ENCODE assay signal across 24 cellular contexts in genomic region chr4:7571001-7571400, GRCh38.
A peak's percentile ranks its signal among the peaks of the same experiment; 100 is the strongest.
DNase-seq lines count a peak whose midpoint lies in the region; ATAC-seq and TF ChIP-seq lines count a peak whose summit lies in the region.
"Had no signal": no experiment of that assay in that cellular context is flagged by ENCODE, and none has a peak within 500 bp of the region (broad histone marks: within the 10 kb centered on the region; RNA-seq: fewer than 3 reads in every experiment).

No MANE protein-coding gene starts in this region.

- no peaks in the 10 kb centered on the region; the same call in 1 of the 2 replicates for H3K4me1 ChIP-seq in H9 (ENCODE audit: insufficient read depth, low read length)
- H3K4me1 ChIP-seq in endodermal cell (ENCODE audit: control insufficient read depth, insufficient read depth, low read length): no peaks in the 10 kb centered on the region
- no peaks in the 10 kb centered on the region for H3K4me1 ChIP-seq in ascending aorta
- H3K4me1 ChIP-seq: A549 had no signal

- H3K36me3 Mint-ChIP-seq in H9 (ENCODE audit: insufficient read depth in 1 of 3, low read depth in 3 of 3) (peaks cover 0 to 5% (median 3%) of the 10 kb centered on the region in 3 experiments; a peak in 3 of 7 replicates), endodermal cell (ENCODE audit: low read depth) (no peaks in the 10 kb centered on the region)
- H3K36me3 Mint-ChIP-seq in central memory CD8-positive, alpha-beta T cell (ENCODE audit: insufficient read depth): peaks cover 1% of the 10 kb centered on the region
- H3K36me3 Mint-ChIP-seq: CD8-positive, alpha-beta T cell had no signal

- no peak overlapping the region for H3K56ac ChIP-seq in H9 (ENCODE audit: insufficient read length, low read depth, low read length)

- H2BK5ac ChIP-seq in H9 (ENCODE audit: insufficient read length, low read length): no peak overlapping the region

- H4K20me1 ChIP-seq in H9 (ENCODE audit: control insufficient read depth, insufficient read depth, insufficient read length): no peaks in the 10 kb centered on the region
- H4K20me1 ChIP-seq: BLaER1 treated with 17β-estradiol and CSF1 and Interleukin-3, amounts not matched to agents 10 nM and 100 nM had no signal

- no peak overlapping the region for H2BK20ac ChIP-seq in H9 (ENCODE audit: low read depth, low read length, poor library complexity, severe bottlenecking)

- H3K14ac ChIP-seq in H9 (ENCODE audit: insufficient read depth, low read length): no peak overlapping the region; the same call in 1 of the 2 replicates

- H2BK120ac ChIP-seq in H9 (ENCODE audit: low read depth, low read length, poor library complexity, severe bottlenecking): no peak overlapping the region

- H3K36me3 ChIP-seq in endodermal cell (ENCODE audit: control insufficient read depth, insufficient read depth, low read length) (no peaks in the 10 kb centered on the region), ascending aorta (no peaks in the 10 kb centered on the region)

- ATAC-seq in central memory CD8-positive, alpha-beta T cell (replicated peaks; ENCODE audit: extremely low read depth, poor library complexity, severe bottlenecking): no peak
- ATAC-seq in HG02885 (IDR thresholded peaks at IDR 0.05; ENCODE audit: poor library complexity, unreplicated experiment): no peak
- ATAC-seq: A549; CD8-positive, alpha-beta T cell; GM12878 had no signal

- no peak overlapping the region for H3K4me2 ChIP-seq in H9 (ENCODE audit: insufficient read depth, insufficient read length, low read length)
- H3K4me2 ChIP-seq: A549; BLaER1 treated with 17β-estradiol and CSF1 and Interleukin-3, amounts not matched to agents 10 nM and 100 nM had no signal

- H2AFZ ChIP-seq in H9 (ENCODE audit: low read length): no peak overlapping the region

- H3K27me3 Mint-ChIP-seq in H9 (ENCODE audit: low read depth): no peaks in the 10 kb centered on the region; the same call in none of the 2 replicates
- peaks cover 20% of the 10 kb centered on the region for H3K27me3 Mint-ChIP-seq in central memory CD8-positive, alpha-beta T cell
- peaks cover 3% of the 10 kb centered on the region for H3K27me3 Mint-ChIP-seq in endodermal cell (ENCODE audit: insufficient read depth)
- H3K27me3 Mint-ChIP-seq: B cell had no signal

- H3K4ac ChIP-seq in H9 (ENCODE audit: low read depth, low read length): no peak overlapping the region

- H3K9ac ChIP-seq in H9 (ENCODE audit: extremely low read depth, insufficient read length, low read length) (no peak overlapping the region), endodermal cell (ENCODE audit: extremely low read depth, low read length, poor library complexity, severe bottlenecking) (no peak overlapping the region)
- H3K9ac ChIP-seq: BLaER1 treated with 17β-estradiol and CSF1 and Interleukin-3, amounts not matched to agents 10 nM and 100 nM had no signal

- H3K27ac ChIP-seq in H9 (ENCODE audit: insufficient read length, low read depth, low read length) (no peak overlapping the region), endodermal cell (ENCODE audit: low read depth, low read length) (peak overlapping the region; percentile 79), ascending aorta (no peak overlapping the region)
- H3K27ac ChIP-seq: 22Rv1; A549; BLaER1 treated with 17β-estradiol and CSF1 and Interleukin-3, amounts not matched to agents 10 nM and 100 nM; C4-2B had no signal

- no CpG with 5 or more reads among the region's 6 CpGs for WGBS in H9 (ENCODE audit: extremely low coverage, insufficient read length, low lambda C conversion rate)
- WGBS in endodermal cell (ENCODE audit: insufficient coverage in 1 of 2, insufficient read length in 1 of 2), 2 experiments: 92 to 100% methylated on average over 5 to 6 of the region's 6 CpGs

- H3K4me3 ChIP-seq in endodermal cell (ENCODE audit: low read length) (no peak overlapping the region), ascending aorta (no peak overlapping the region)
- H3K4me3 ChIP-seq: A549; BLaER1 treated with 17β-estradiol and CSF1 and Interleukin-3, amounts not matched to agents 10 nM and 100 nM; GM12878 had no signal

- H3T11ph ChIP-seq in H9 (ENCODE audit: low read length): no peak overlapping the region

- no peaks in the 10 kb centered on the region for H3K79me1 ChIP-seq in H9 (ENCODE audit: insufficient read depth, low read depth, low read length, poor library complexity, severe bottlenecking)

- DNase-seq in H9: no peak
- DNase-seq in central memory CD8-positive, alpha-beta T cell (ENCODE audit: low spot score in 2 of 2): no peak
- no peak for DNase-seq in endodermal cell
- peak; percentile 55 for DNase-seq in posterior vena cava (ENCODE audit: low spot score)
- DNase-seq in ascending aorta (ENCODE audit: low spot score in 2 of 2): no peak
- no peak for DNase-seq in NCI-H2196 (lab: John Stamatoyannopoulos, UW; ENCODE audit: unreplicated experiment)
- DNase-seq: AML-193; CD4-positive, alpha-beta T cell; CD8-positive, alpha-beta T cell; COR-L47; DMS 273 treated with DMSO at 0.1 percent for 48 hours; DMS153; DMS53; DMS79; DND-41; EL; GDM1 had no signal

- H3K23me2 ChIP-seq in H9 (ENCODE audit: insufficient read length, low read depth, low read length, poor library complexity, severe bottlenecking): no peaks in the 10 kb centered on the region

- no peak overlapping the region for H4K91ac ChIP-seq in H9 (ENCODE audit: insufficient read length, low read depth, low read length)

- no peak overlapping the region for H2AK5ac ChIP-seq in H9 (ENCODE audit: insufficient read length, low read length)

- no peak overlapping the region for H3K23ac ChIP-seq in H9 (ENCODE audit: insufficient read length, low read depth, low read length)

- TF ChIP-seq CTCF in H9 (conservative IDR thresholded peaks at IDR 0.05): no peak
- TF ChIP-seq CTCF in endodermal cell (conservative IDR thresholded peaks at IDR 0.05): no peak
- TF ChIP-seq CTCF in ascending aorta (IDR thresholded peaks at IDR 0.05): no peak

- H3K9me3 Mint-ChIP-seq in H9 (peaks cover 5 to 8% of the 10 kb centered on the region in 2 experiments), endodermal cell (peaks cover 8% of the 10 kb centered on the region)
- peaks cover 7% of the 10 kb centered on the region for H3K9me3 Mint-ChIP-seq in central memory CD8-positive, alpha-beta T cell

- peaks cover under 1% of the 10 kb centered on the region for H3K9me3 ChIP-seq in H9 (ENCODE audit: control insufficient read depth, low read depth, low read length)
- H3K9me3 ChIP-seq in endodermal cell (ENCODE audit: control insufficient read depth, low read length): no peaks in the 10 kb centered on the region
- peaks cover 0 to 13% of the 10 kb centered on the region in 2 donors for H3K9me3 ChIP-seq in ascending aorta

- H3K4me1 Mint-ChIP-seq in H9 (peaks cover 11 to 14% of the 10 kb centered on the region in 2 experiments), endodermal cell (no peaks in the 10 kb centered on the region)
- H3K4me1 Mint-ChIP-seq in central memory CD8-positive, alpha-beta T cell: no peaks in the 10 kb centered on the region
- H3K4me1 Mint-ChIP-seq: B cell had no signal

- H2BK15ac ChIP-seq in H9 (ENCODE audit: low read depth, low read length): no peak overlapping the region

- no peak overlapping the region for H3K18ac ChIP-seq in H9 (ENCODE audit: insufficient read length, low read depth, low read length)

- peak overlapping the region in 2 of 3 experiments; percentile 49 to 59; a peak in 2 of 7 replicates for H3K27ac Mint-ChIP-seq in H9
- H3K27ac Mint-ChIP-seq in central memory CD8-positive, alpha-beta T cell (ENCODE audit: low read depth): peak overlapping the region; percentile 42
- no peak overlapping the region for H3K27ac Mint-ChIP-seq in endodermal cell
- H3K27ac Mint-ChIP-seq: B cell; CD4-positive, alpha-beta T cell; CD8-positive, alpha-beta T cell had no signal

- intact Hi-C loops in posterior vena cava (cut with DNase I): no loop called here
- intact Hi-C loops in ascending aorta (cut with DNase I): no loop called here

- no peak overlapping the region for H3K4me3 Mint-ChIP-seq in H9
- no peak overlapping the region for H3K4me3 Mint-ChIP-seq in central memory CD8-positive, alpha-beta T cell
- H3K4me3 Mint-ChIP-seq in endodermal cell: no peak overlapping the region
- H3K4me3 Mint-ChIP-seq: B cell; CD4-positive, alpha-beta T cell; CD8-positive, alpha-beta T cell had no signal

- H4K8ac ChIP-seq in H9 (replicated peaks; ENCODE audit: insufficient read length, low read depth, low read length): no peak overlapping the region

- H3K27me3 ChIP-seq in H9 (ENCODE audit: insufficient read depth, low read length): no peaks in the 10 kb centered on the region
- no peaks in the 10 kb centered on the region for H3K27me3 ChIP-seq in endodermal cell (ENCODE audit: control insufficient read depth, insufficient read depth, low read length, poor library complexity, severe bottlenecking)
- H3K27me3 ChIP-seq in ascending aorta: no peaks in the 10 kb centered on the region
- H3K27me3 ChIP-seq: BLaER1 treated with 17β-estradiol and CSF1 and Interleukin-3, amounts not matched to agents 10 nM and 100 nM had no signal

- H3K79me2 ChIP-seq in H9 (ENCODE audit: insufficient read depth, low read length): no peaks in the 10 kb centered on the region

- H2BK12ac ChIP-seq in H9 (ENCODE audit: insufficient read length, low read depth, low read length): no peak overlapping the region

- no peak overlapping the region for H4K5ac ChIP-seq in H9 (ENCODE audit: insufficient read length, low read depth, low read length)
